In genomic region chrX:152641996-152642395, GRCh38 we compare ENCODE assay signal across 10 cellular contexts. TPM values are rescaled to one million over a fixed set of nuclear protein-coding genes. Genes with fewer than 3 reads are reported as not detected.
DNase-seq lines count a peak whose midpoint lies in the region; ATAC-seq and TF ChIP-seq lines count a peak whose summit lies in the region.
"Had no signal": no experiment of that assay in that cellular context is flagged by ENCODE, and none has a peak within 500 bp of the region (broad histone marks: within the 10 kb centered on the region; RNA-seq: fewer than 3 reads in every experiment).

No MANE protein-coding gene starts in this region.

- H3K9me3 ChIP-seq in heart right ventricle (no peaks in the 10 kb centered on the region), right cardiac atrium (ENCODE audit: control insufficient read depth, low read length) (no peaks in the 10 kb centered on the region), vagina (no peaks in the 10 kb centered on the region)
- H3K9me3 ChIP-seq: BLaER1 had no signal

- no peak for DNase-seq in heart right ventricle
- no peak for DNase-seq in right cardiac atrium
- peak; percentile 2 for DNase-seq in NCI-H526 treated with DMSO at 0.1 percent for 48 hours (lab: John Stamatoyannopoulos, UW)
- peak; percentile 6 for DNase-seq in fibroblast of the aortic adventitia (ENCODE audit: low read depth)
- DNase-seq in vagina (ENCODE audit: extremely low spot score in 2 of 2), result peak; percentile 70 to 81
- DNase-seq in activated gamma-delta T cell (lab: John Stamatoyannopoulos, UW), result no peak
- no peak for DNase-seq in activated CD4-positive, alpha-beta memory T cell treated with anti-CD3 and anti-CD28 coated beads, Interleukin-2, amount 10 ng/mL, durations not matched to agents 7 days and 5 days
- no peak for DNase-seq in activated CD4-positive, alpha-beta memory T cell treated with anti-CD3 and anti-CD28 coated beads for 36 hours

- CTCF ChIA-PET in activated CD4-positive, alpha-beta memory T cell treated with anti-CD3 and anti-CD28 coated beads, Interleukin-2, amount 10 ng/mL, durations not matched to agents 7 days and 5 days (lab: Charles Lee), result interaction anchor here (2.0 kb wide), 1 partner anchor 9 kb away, joined by 6 read pairs; no protein-coding TSS in a partner anchor
- CTCF ChIA-PET in activated CD4-positive, alpha-beta memory T cell treated with anti-CD3 and anti-CD28 coated beads for 36 hours (lab: Charles Lee), result interaction anchor here (3.0 kb wide), 1 partner anchor 9 kb away, joined by 13 read pairs; no protein-coding TSS in a partner anchor

- POLR2A ChIA-PET in activated CD4-positive, alpha-beta memory T cell treated with anti-CD3 and anti-CD28 coated beads, Interleukin-2, amount 10 ng/mL, durations not matched to agents 7 days and 5 days (lab: Charles Lee), result no interaction called here
- POLR2A ChIA-PET in activated CD4-positive, alpha-beta memory T cell treated with anti-CD3 and anti-CD28 coated beads for 36 hours (lab: Charles Lee), result no interaction called here

- H3K4me1 Mint-ChIP-seq in activated CD4-positive, alpha-beta memory T cell treated with anti-CD3 and anti-CD28 coated beads, Interleukin-2, amount 10 ng/mL, durations not matched to agents 7 days and 5 days, result no peaks in the 10 kb centered on the region
- no peaks in the 10 kb centered on the region for H3K4me1 Mint-ChIP-seq in activated CD4-positive, alpha-beta memory T cell treated with anti-CD3 and anti-CD28 coated beads for 36 hours (ENCODE audit: low read depth)

- H3K4me3 ChIP-seq in heart right ventricle (no peak overlapping the region), right cardiac atrium (ENCODE audit: low read length) (no peak overlapping the region), fibroblast of the aortic adventitia (ENCODE audit: low read depth, low read length) (no peak overlapping the region), vagina (no peak overlapping the region)
- H3K4me3 ChIP-seq: BLaER1, skin epidermis had no signal

- H3K4me1 ChIP-seq in heart right ventricle (no peaks in the 10 kb centered on the region), right cardiac atrium (ENCODE audit: control insufficient read depth, insufficient read depth, low read length) (no peaks in the 10 kb centered on the region), vagina (peaks cover 4% of the 10 kb centered on the region)

- H3K27me3 ChIP-seq in heart right ventricle (peaks cover 0 to 54% (median 24%) of the 10 kb centered on the region in 7 donors), right cardiac atrium (ENCODE audit: control insufficient read depth, insufficient read depth) (no peaks in the 10 kb centered on the region), vagina (no peaks in the 10 kb centered on the region)

- WGBS in heart right ventricle, 2 donors, result 42 to 55% methylated on average over 5 to 6 of the region's 6 CpGs
- 66% methylated on average over 6 of the region's 6 CpGs for WGBS in right cardiac atrium

- no peak overlapping the region for H3K27ac Mint-ChIP-seq in activated CD4-positive, alpha-beta memory T cell treated with anti-CD3 and anti-CD28 coated beads, Interleukin-2, amount 10 ng/mL, durations not matched to agents 7 days and 5 days
- no peak overlapping the region for H3K27ac Mint-ChIP-seq in activated CD4-positive, alpha-beta memory T cell treated with anti-CD3 and anti-CD28 coated beads for 36 hours

- H3K4me3 Mint-ChIP-seq in activated CD4-positive, alpha-beta memory T cell treated with anti-CD3 and anti-CD28 coated beads, Interleukin-2, amount 10 ng/mL, durations not matched to agents 7 days and 5 days, result no peak overlapping the region
- no peak overlapping the region for H3K4me3 Mint-ChIP-seq in activated CD4-positive, alpha-beta memory T cell treated with anti-CD3 and anti-CD28 coated beads for 36 hours

- H3K36me3 Mint-ChIP-seq in activated CD4-positive, alpha-beta memory T cell treated with anti-CD3 and anti-CD28 coated beads, Interleukin-2, amount 10 ng/mL, durations not matched to agents 7 days and 5 days (ENCODE audit: low read depth), result no peaks in the 10 kb centered on the region
- no peaks in the 10 kb centered on the region for H3K36me3 Mint-ChIP-seq in activated CD4-positive, alpha-beta memory T cell treated with anti-CD3 and anti-CD28 coated beads for 36 hours

- intact Hi-C loops in heart right ventricle (cut with DNase I) (loop anchor here in 7 of 10 donors (2.0 to 5.0 kb wide), 3 partner anchors 175 to 177 kb away; no protein-coding TSS in a partner anchor), right cardiac atrium (cut with DNase I) (no loop called here), vagina (cut with DNase I) (no loop called here)
- intact Hi-C loops in activated CD4-positive, alpha-beta memory T cell treated with anti-CD3 and anti-CD28 coated beads for 36 hours (cut with micrococcal nuclease), result loop anchor here (10.0 kb wide), 1 partner anchor 173 kb away; no protein-coding TSS in a partner anchor

- peak in 6 of 9 donors; percentile 10 to 33 (median 22) for TF ChIP-seq CTCF in heart right ventricle (IDR thresholded peaks at IDR 0.05)
- peak; percentile 13 for TF ChIP-seq CTCF in fibroblast of the aortic adventitia (IDR thresholded peaks at IDR 0.05; ENCODE audit: insufficient read depth, low read length)
- TF ChIP-seq CTCF in vagina (IDR thresholded peaks at IDR 0.05), result no peak

- no peaks in the 10 kb centered on the region for H3K36me3 ChIP-seq in heart right ventricle
- H3K36me3 ChIP-seq in vagina, result no peaks in the 10 kb centered on the region
- H3K36me3 ChIP-seq: BLaER1 had no signal

- ATAC-seq in heart right ventricle, result peak in 2 of 8 donors; percentile 57 to 62
- no peak for ATAC-seq in right cardiac atrium

- TF ChIP-seq POLR2A in vagina (IDR thresholded peaks at IDR 0.05), result no peak

- no peak overlapping the region for H3K27ac ChIP-seq in heart right ventricle
- no peak overlapping the region for H3K27ac ChIP-seq in right cardiac atrium (ENCODE audit: low read length)
- no peak overlapping the region for H3K27ac ChIP-seq in vagina
- H3K27ac ChIP-seq: BLaER1, skin epidermis had no signal

- peaks cover 14% of the 10 kb centered on the region for H3K27me3 Mint-ChIP-seq in activated CD4-positive, alpha-beta memory T cell treated with anti-CD3 and anti-CD28 coated beads, Interleukin-2, amount 10 ng/mL, durations not matched to agents 7 days and 5 days
- H3K27me3 Mint-ChIP-seq in activated CD4-positive, alpha-beta memory T cell treated with anti-CD3 and anti-CD28 coated beads for 36 hours, result peaks cover 11% of the 10 kb centered on the region

- no peaks in the 10 kb centered on the region for H3K9me3 Mint-ChIP-seq in activated CD4-positive, alpha-beta memory T cell treated with anti-CD3 and anti-CD28 coated beads, Interleukin-2, amount 10 ng/mL, durations not matched to agents 7 days and 5 days
- H3K9me3 Mint-ChIP-seq in activated CD4-positive, alpha-beta memory T cell treated with anti-CD3 and anti-CD28 coated beads for 36 hours, result no peaks in the 10 kb centered on the region

RNA-seq across cellular contexts. Expression of gene GABRQ, which starts 4.3 kb away (rescaled TPM):
- total RNA-seq in heart right ventricle (under 1 TPM in 3 of 10 donors, not detected in 7; 0.05 to 0.11 (median 0.06) TPM), right cardiac atrium (not detected), fibroblast of the aortic adventitia (ENCODE audit: low replicate concordance) (not detected in 2 replicates), vagina (1.2 TPM)
- polyA plus RNA-seq in heart right ventricle (not detected), right cardiac atrium (not detected)
- not detected for total RNA-seq in activated CD4-positive, alpha-beta memory T cell treated with anti-CD3 and anti-CD28 coated beads, Interleukin-2, amount 10 ng/mL, durations not matched to agents 7 days and 5 days
- not detected for total RNA-seq in activated CD4-positive, alpha-beta memory T cell treated with anti-CD3 and anti-CD28 coated beads for 36 hours

RNA-seq across cellular contexts. Expression of gene MAGEA3, which starts 56.6 kb away (rescaled TPM):
- total RNA-seq in heart right ventricle, result not detected
- polyA plus RNA-seq in heart right ventricle, result not detected
- total RNA-seq in right cardiac atrium, result not detected
- not detected for polyA plus RNA-seq in right cardiac atrium
- not detected in 2 replicates for total RNA-seq in fibroblast of the aortic adventitia (ENCODE audit: low replicate concordance)
- total RNA-seq in vagina, result not detected
- total RNA-seq in activated CD4-positive, alpha-beta memory T cell treated with anti-CD3 and anti-CD28 coated beads, Interleukin-2, amount 10 ng/mL, durations not matched to agents 7 days and 5 days, result not detected
- total RNA-seq in activated CD4-positive, alpha-beta memory T cell treated with anti-CD3 and anti-CD28 coated beads for 36 hours, result not detected

Comparison
In these comparisons a context has a peak if more than half of its experiments do, and no peak if none do; other contexts are left out.
1. intact Hi-C loops: an anchor here in heart right ventricle (2.0 to 5.0 kb wide) and activated CD4-positive, alpha-beta memory T cell treated with anti-CD3 and anti-CD28 coated beads for 36 hours (10.0 kb wide); none called in right cardiac atrium and vagina.
2. DNase-seq: peak in NCI-H526 treated with DMSO at 0.1 percent for 48 hours (single experiment), fibroblast of the aortic adventitia (single experiment) and vagina (2 of 2); none in heart right ventricle (0 of 2), right cardiac atrium (0 of 3), activated gamma-delta T cell (single experiment), activated CD4-positive, alpha-beta memory T cell treated with anti-CD3 and anti-CD28 coated beads, Interleukin-2, amount 10 ng/mL, durations not matched to agents 7 days and 5 days (single experiment) and activated CD4-positive, alpha-beta memory T cell treated with anti-CD3 and anti-CD28 coated beads for 36 hours (single experiment).
3. CTCF ChIP-seq: peak in heart right ventricle (6 of 9) and fibroblast of the aortic adventitia (single experiment); none in vagina (0 of 3).